25 cellular contexts compared by ENCODE assay signal in genomic region chrX:39866229-39866628, GRCh38.
DNase-seq lines count a peak whose midpoint lies in the region; ATAC-seq and TF ChIP-seq lines count a peak whose summit lies in the region.
"Had no signal": no experiment of that assay in that cellular context is flagged by ENCODE, and none has a peak within 500 bp of the region (broad histone marks: within the 10 kb centered on the region; RNA-seq: fewer than 3 reads in every experiment).

No MANE protein-coding gene starts in this region.

- no peaks in the 10 kb centered on the region for H4K20me1 ChIP-seq in neural progenitor cell (ENCODE audit: low read depth)

- H3K27me3 ChIP-seq in endodermal cell (ENCODE audit: control insufficient read depth, insufficient read depth, low read length, poor library complexity, severe bottlenecking) (no peaks in the 10 kb centered on the region), neural progenitor cell (no peaks in the 10 kb centered on the region)
- H3K27me3 ChIP-seq: esophagus muscularis mucosa, MG63, upper lobe of right lung had no signal

- peaks cover 7% of the 10 kb centered on the region for H3K9me3 Mint-ChIP-seq in endodermal cell
- peaks cover 22% of the 10 kb centered on the region for H3K9me3 Mint-ChIP-seq in neural progenitor cell
- H3K9me3 Mint-ChIP-seq: activated T-helper 2 cell treated with anti-CD3 and anti-CD28 coated beads, Interferon-gamma antibody, Interleukin-2, Interleukin-4, amounts not matched to agents 10 μg/mL and 5 μg/mL and 100 μg/mL, durations not matched to agents 14 hours and 24 hours and 36 hours; T-helper 1 cell treated with Interleukin-12 subunit alpha and Interleukin-12 subunit beta and Interleukin-4 antibody, amounts not matched to agents 30 μg/mL and 1 μg/mL, for 36 hours had no signal

- H3K4me1 Mint-ChIP-seq in endodermal cell (peaks cover 13% of the 10 kb centered on the region), neural progenitor cell (peaks cover 14% of the 10 kb centered on the region)

- DNase-seq in NCI-H1417 (lab: John Stamatoyannopoulos, UW) (peak in 2 of 3 experiments; percentile 39 to 55), NCI-H1417 treated with DMSO at 0.1 percent for 48 hours (lab: John Stamatoyannopoulos, UW) (no peak), endodermal cell (peak; percentile 59), neural progenitor cell (ENCODE audit: low spot score) (no peak), inferior parietal cortex (ENCODE audit: extremely low spot score) (no peak), NCI-H2196 (lab: John Stamatoyannopoulos, UW; ENCODE audit: unreplicated experiment) (no peak)
- DNase-seq: 8988T; activated CD4-positive, alpha-beta T cell treated with anti-CD3 and anti-CD28 coated beads, Interleukin-2, amount 50 U/mL, for 1 hour; AML-193; CD8-positive, alpha-beta memory T cell; gastrocnemius medialis; GM23248; MG63; naive thymus-derived CD4-positive, alpha-beta T cell; NCI-H1694 treated with DMSO at 0.1 percent for 48 hours; NCI-H446 treated with DMSO at 0.1 percent for 48 hours; right cardiac atrium; upper lobe of right lung had no signal

- H3K4me1 ChIP-seq in HEK293 (ENCODE audit: control insufficient read depth, insufficient read depth, low read length) (0 out of 2 replicates have a peak, but pooled peaks cover 2% of the 10 kb centered on the region), endodermal cell (ENCODE audit: control insufficient read depth, insufficient read depth, low read length) (no peaks in the 10 kb centered on the region), neural progenitor cell (peaks cover 22% of the 10 kb centered on the region)
- H3K4me1 ChIP-seq: esophagus muscularis mucosa, gastrocnemius medialis, parathyroid adenoma, upper lobe of right lung had no signal

- H3K36me3 ChIP-seq in HEK293 (ENCODE audit: control insufficient read depth in 2 of 2, insufficient read depth in 1 of 2, low read length in 2 of 2) (no peaks in the 10 kb centered on the region), endodermal cell (ENCODE audit: control insufficient read depth, insufficient read depth, low read length) (no peaks in the 10 kb centered on the region), neural progenitor cell (no peaks in the 10 kb centered on the region)
- H3K36me3 ChIP-seq: esophagus muscularis mucosa, gastrocnemius medialis, MG63, upper lobe of right lung had no signal

- H3K27me3 Mint-ChIP-seq in endodermal cell (ENCODE audit: insufficient read depth): peaks cover 4% of the 10 kb centered on the region
- H3K27me3 Mint-ChIP-seq in neural progenitor cell (ENCODE audit: insufficient read depth, low read depth): no peaks in the 10 kb centered on the region
- H3K27me3 Mint-ChIP-seq: activated naive CD8-positive, alpha-beta T cell; naive thymus-derived CD4-positive, alpha-beta T cell had no signal

- WGBS in endodermal cell (ENCODE audit: insufficient coverage in 1 of 2, insufficient read length in 1 of 2), 2 experiments: 60 to 74% methylated on average over 1 to 3 of the region's 4 CpGs

- no peaks in the 10 kb centered on the region for H3K79me2 ChIP-seq in neural progenitor cell (ENCODE audit: low read depth)
- H3K79me2 ChIP-seq: parathyroid adenoma had no signal

- peaks cover 19% of the 10 kb centered on the region for H3F3A ChIP-seq in neural progenitor cell (ENCODE audit: low read depth)

- H3K27ac Mint-ChIP-seq in endodermal cell (no peak overlapping the region), neural progenitor cell (no peak overlapping the region)
- H3K27ac Mint-ChIP-seq: activated naive CD8-positive, alpha-beta T cell; activated T-helper 2 cell treated with anti-CD3 and anti-CD28 coated beads, Interferon-gamma antibody, Interleukin-2, Interleukin-4, amounts not matched to agents 10 μg/mL and 5 μg/mL and 100 μg/mL, durations not matched to agents 14 hours and 24 hours and 36 hours; T-helper 1 cell treated with Interleukin-12 subunit alpha and Interleukin-12 subunit beta and Interleukin-4 antibody, amounts not matched to agents 30 μg/mL and 1 μg/mL, for 36 hours had no signal

- H3K4me3 ChIP-seq in HEK293 (ENCODE audit: low read depth, low read length) (no peak overlapping the region), endodermal cell (ENCODE audit: low read length) (no peak overlapping the region), neural progenitor cell (no peak overlapping the region)
- H3K4me3 ChIP-seq: esophagus muscularis mucosa, gastrocnemius medialis, GM23248, MG63, upper lobe of right lung had no signal

- POLR2A ChIA-PET in HEK293 (lab: Yijun Ruan, JAX): no interaction called here

- H3K9ac ChIP-seq in endodermal cell (ENCODE audit: extremely low read depth, low read length, poor library complexity, severe bottlenecking) (no peak overlapping the region), neural progenitor cell (no peak overlapping the region)
- H3K9ac ChIP-seq: GM23248, parathyroid adenoma had no signal

- H3K36me3 Mint-ChIP-seq in endodermal cell (ENCODE audit: low read depth) (no peaks in the 10 kb centered on the region), neural progenitor cell (no peaks in the 10 kb centered on the region)
- H3K36me3 Mint-ChIP-seq: activated naive CD8-positive, alpha-beta T cell; CD8-positive, alpha-beta memory T cell had no signal

- H3K4me2 ChIP-seq in neural progenitor cell: no peak overlapping the region

- H3K4me3 Mint-ChIP-seq in endodermal cell (no peak overlapping the region), neural progenitor cell (no peak overlapping the region)
- H3K4me3 Mint-ChIP-seq: activated naive CD8-positive, alpha-beta T cell; CD8-positive, alpha-beta memory T cell; naive thymus-derived CD4-positive, alpha-beta T cell; T-helper 1 cell treated with Interleukin-12 subunit alpha and Interleukin-12 subunit beta and Interleukin-4 antibody, amounts not matched to agents 30 μg/mL and 1 μg/mL, for 36 hours had no signal

- TF ChIP-seq CTCF in HEK293 (tag by site-specific recombination; IDR thresholded peaks at IDR 0.05) (no peak), endodermal cell (conservative IDR thresholded peaks at IDR 0.05) (no peak), neural progenitor cell (IDR thresholded peaks at IDR 0.05) (no peak)

- H3K27ac ChIP-seq in HEK293 (ENCODE audit: extremely low read depth, low read depth, low read length) (no peak overlapping the region), endodermal cell (ENCODE audit: low read depth, low read length) (no peak overlapping the region), neural progenitor cell (no peak overlapping the region)
- H3K27ac ChIP-seq: esophagus muscularis mucosa, gastrocnemius medialis, GM23248, parathyroid adenoma, upper lobe of right lung had no signal

- H3K9me3 ChIP-seq in HEK293 (ENCODE audit: control insufficient read depth, insufficient read depth, low read depth, low read length): no peaks in the 10 kb centered on the region
- no peaks in the 10 kb centered on the region for H3K9me3 ChIP-seq in endodermal cell (ENCODE audit: control insufficient read depth, low read length)
- H3K9me3 ChIP-seq in neural progenitor cell (ENCODE audit: low read depth): no peaks in the 10 kb centered on the region
- H3K9me3 ChIP-seq: esophagus muscularis mucosa, gastrocnemius medialis, MG63, upper lobe of right lung had no signal

- ATAC-seq in GM18873 (IDR thresholded peaks at IDR 0.05; ENCODE audit: low FRiP score, unreplicated experiment): no peak
- ATAC-seq: gastrocnemius medialis; naive thymus-derived CD4-positive, alpha-beta T cell; right cardiac atrium; upper lobe of right lung had no signal

- H2AFZ ChIP-seq in neural progenitor cell (replicated peaks): peak overlapping the region; percentile 47
- H2AFZ ChIP-seq: GM23248, parathyroid adenoma had no signal

- CTCF ChIA-PET in HEK293 (lab: Yijun Ruan, JAX): interaction anchor here (0.9 kb wide), 1 partner anchor 10 kb away, joined by 4 read pairs; no protein-coding TSS in a partner anchor

TF ChIP-seq in HEK293, 187 proteins besides CTCF, POLR2A, EP300 and RAD21 (continues in another document):
- no peak for TF ChIP-seq ZNF366 (tag by site-specific recombination; conservative IDR thresholded peaks at IDR 0.05)
- TF ChIP-seq ZNF148 (tag by site-specific recombination; IDR thresholded peaks at IDR 0.05; ENCODE audit: borderline replicate concordance): no peak
- no peak for TF ChIP-seq PRDM6 (tag by site-specific recombination; IDR thresholded peaks at IDR 0.05)
- peak; percentile 79 for TF ChIP-seq ZFHX2 (tag by site-specific recombination; conservative IDR thresholded peaks at IDR 0.05)

Comparison
In these comparisons a context has a peak if more than half of its experiments do, and no peak if none do; other contexts are left out.
1. DNase-seq: peak in NCI-H1417 (2 of 3) and endodermal cell (single experiment); none in NCI-H1417 treated with DMSO at 0.1 percent for 48 hours (single experiment), neural progenitor cell (single experiment), inferior parietal cortex (single experiment) and NCI-H2196 (single experiment).